Comparison of ENCODE assay signal across 8 cellular contexts in the genomic region with DNA sequence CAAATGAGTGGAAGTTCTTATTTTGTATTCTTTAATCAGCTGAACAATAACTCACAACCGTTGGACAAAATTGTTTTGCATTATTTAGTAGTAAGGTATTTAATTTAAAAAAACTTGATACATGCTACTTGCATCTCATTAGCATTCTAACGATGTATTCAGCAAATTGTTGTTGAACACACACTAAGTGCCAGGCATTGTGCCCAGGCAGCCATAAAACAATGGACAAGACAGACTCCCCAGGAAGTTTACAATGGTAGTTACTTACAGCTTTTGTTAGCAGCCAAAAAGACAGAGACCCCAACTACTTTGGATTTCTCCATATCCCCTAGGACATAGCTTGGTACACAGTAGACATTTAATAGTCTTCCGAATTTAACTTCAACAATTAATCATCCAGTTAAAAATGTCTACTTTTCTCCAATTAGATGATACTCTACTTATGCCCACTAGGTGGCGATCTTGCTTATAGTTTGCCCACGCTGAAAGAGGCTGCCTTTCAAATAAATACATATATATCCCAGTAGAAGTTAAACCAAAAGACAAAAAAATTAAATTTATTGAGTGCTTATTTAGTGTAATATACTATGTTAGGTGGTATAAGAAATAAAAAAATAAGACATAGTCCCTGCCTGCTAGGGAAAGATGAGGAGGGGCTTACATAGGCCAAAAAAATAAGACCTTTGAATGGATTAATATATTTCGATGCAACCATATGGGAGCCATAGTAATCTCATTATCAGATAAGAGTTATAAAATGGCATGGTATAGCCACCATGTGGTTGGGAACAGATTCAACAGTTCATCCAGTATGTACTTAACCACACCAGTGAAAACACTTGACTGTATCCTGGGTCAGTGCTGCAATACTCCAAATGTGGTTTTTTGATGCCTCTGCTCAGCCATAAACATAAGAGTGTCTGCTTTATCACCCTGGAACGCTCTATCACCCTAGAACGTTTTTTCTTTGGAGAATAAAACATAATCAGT. TPM values are rescaled to one million over a fixed set of nuclear protein-coding genes. Genes with fewer than 3 reads are reported as not detected.
DNase-seq lines count a peak whose midpoint lies in the region; ATAC-seq, FAIRE-seq and TF ChIP-seq lines count a peak whose summit lies in the region.

No MANE protein-coding gene starts in this region.

- peaks cover 10% of the 10 kb centered on the region for H3K4me1 Mint-ChIP-seq in activated CD8-positive, alpha-beta T cell treated with anti-CD3 and anti-CD28 coated beads, Interleukin-2, amount 10 ng/mL, durations not matched to agents 7 days and 5 days (ENCODE audit: low read depth)
- no peaks in the 10 kb centered on the region for H3K4me1 Mint-ChIP-seq in stimulated activated effector memory CD8-positive, alpha-beta T cell treated with anti-CD3 and anti-CD28 coated beads, Interleukin-12 subunit alpha, Interleukin-12 subunit beta, amount 100 ng/mL, for 72 hours

- DNase-seq in GM12892 (ENCODE audit: insufficient read length) (no peak), NCI-H2171 treated with DMSO at 0.1 percent for 48 hours (lab: John Stamatoyannopoulos, UW) (peak; percentile 96), hepatic stellate cell (ENCODE audit: low spot score) (peak; percentile 47)
- DNase-seq in activated CD8-positive, alpha-beta T cell treated with anti-CD3 and anti-CD28 coated beads, Interleukin-2, amount 10 ng/mL, durations not matched to agents 7 days and 5 days = peak; percentile 46
- no peak for DNase-seq in stimulated activated effector memory CD8-positive, alpha-beta T cell treated with anti-CD3 and anti-CD28 coated beads, Interleukin-12 subunit alpha, Interleukin-12 subunit beta, amount 100 ng/mL, for 72 hours (ENCODE audit: low spot score in 2 of 2)

- no peak overlapping the region for H3K4me3 Mint-ChIP-seq in activated CD8-positive, alpha-beta T cell treated with anti-CD3 and anti-CD28 coated beads, Interleukin-2, amount 10 ng/mL, durations not matched to agents 7 days and 5 days
- H3K4me3 Mint-ChIP-seq in stimulated activated effector memory CD8-positive, alpha-beta T cell treated with anti-CD3 and anti-CD28 coated beads, Interleukin-12 subunit alpha, Interleukin-12 subunit beta, amount 100 ng/mL, for 72 hours = no peak overlapping the region

- CTCF ChIA-PET in activated CD8-positive, alpha-beta T cell treated with anti-CD3 and anti-CD28 coated beads, Interleukin-2, amount 10 ng/mL, durations not matched to agents 7 days and 5 days (lab: Charles Lee) = interaction anchor here (0.6 to 3.2 kb wide), 6 partner anchors 14 to 650 kb away, joined by 3 to 25 read pairs (median 5); no protein-coding TSS in a partner anchor

- H3K27me3 ChIP-seq in BLaER1 = no peaks in the 10 kb centered on the region

- peaks cover 30% of the 10 kb centered on the region for H3K4me1 ChIP-seq in BLaER1

- no peaks in the 10 kb centered on the region for H3K36me3 Mint-ChIP-seq in activated CD8-positive, alpha-beta T cell treated with anti-CD3 and anti-CD28 coated beads, Interleukin-2, amount 10 ng/mL, durations not matched to agents 7 days and 5 days (ENCODE audit: low read depth)
- no peaks in the 10 kb centered on the region for H3K36me3 Mint-ChIP-seq in stimulated activated effector memory CD8-positive, alpha-beta T cell treated with anti-CD3 and anti-CD28 coated beads, Interleukin-12 subunit alpha, Interleukin-12 subunit beta, amount 100 ng/mL, for 72 hours

- no peaks in the 10 kb centered on the region for H3K9me3 Mint-ChIP-seq in activated CD8-positive, alpha-beta T cell treated with anti-CD3 and anti-CD28 coated beads, Interleukin-2, amount 10 ng/mL, durations not matched to agents 7 days and 5 days (ENCODE audit: insufficient read depth)
- H3K9me3 Mint-ChIP-seq in stimulated activated effector memory CD8-positive, alpha-beta T cell treated with anti-CD3 and anti-CD28 coated beads, Interleukin-12 subunit alpha, Interleukin-12 subunit beta, amount 100 ng/mL, for 72 hours = no peaks in the 10 kb centered on the region

- H3K27me3 Mint-ChIP-seq in activated CD8-positive, alpha-beta T cell treated with anti-CD3 and anti-CD28 coated beads, Interleukin-2, amount 10 ng/mL, durations not matched to agents 7 days and 5 days (ENCODE audit: low read depth) = peaks cover 40% of the 10 kb centered on the region

- H3K27ac Mint-ChIP-seq in activated CD8-positive, alpha-beta T cell treated with anti-CD3 and anti-CD28 coated beads, Interleukin-2, amount 10 ng/mL, durations not matched to agents 7 days and 5 days = no peak overlapping the region
- H3K27ac Mint-ChIP-seq in stimulated activated effector memory CD8-positive, alpha-beta T cell treated with anti-CD3 and anti-CD28 coated beads, Interleukin-12 subunit alpha, Interleukin-12 subunit beta, amount 100 ng/mL, for 72 hours = no peak overlapping the region

- no peaks in the 10 kb centered on the region for H3K9me3 ChIP-seq in BLaER1

- no peak overlapping the region for H3K9ac ChIP-seq in BLaER1

- no peak overlapping the region for H3K4me3 ChIP-seq in BLaER1

- POLR2A ChIA-PET in activated CD8-positive, alpha-beta T cell treated with anti-CD3 and anti-CD28 coated beads, Interleukin-2, amount 10 ng/mL, durations not matched to agents 7 days and 5 days (lab: Charles Lee) = no interaction called here

- H4K20me1 ChIP-seq in BLaER1 = peaks cover 14% of the 10 kb centered on the region

- no peaks in the 10 kb centered on the region for H3K36me3 ChIP-seq in BLaER1

- no peak for ATAC-seq in activated CD8-positive, alpha-beta T cell treated with anti-CD3 and anti-CD28 coated beads, Interleukin-2, amount 10 ng/mL, durations not matched to agents 7 days and 5 days
- ATAC-seq in stimulated activated effector memory CD8-positive, alpha-beta T cell treated with anti-CD3 and anti-CD28 coated beads, Interleukin-12 subunit alpha, Interleukin-12 subunit beta, amount 100 ng/mL, for 72 hours = peak; percentile 42
- ATAC-seq in HG03139 (IDR thresholded peaks at IDR 0.05; ENCODE audit: unreplicated experiment) (no peak), GM21423 (IDR thresholded peaks at IDR 0.05; ENCODE audit: unreplicated experiment) (no peak)

- FAIRE-seq in GM12892 (lab: Jason Lieb, UNC) = peak; percentile 79

- H3K27ac ChIP-seq in BLaER1 = no peak overlapping the region

- TF ChIP-seq POLR2A in GM12892 (IDR thresholded peaks at IDR 0.05; ENCODE audit: low read depth, low read length) = no peak

- peak overlapping the region; percentile 97 for H3K4me2 ChIP-seq in BLaER1

RNA-seq across cellular contexts. Expression of a gene that starts 2.1 kb away (rescaled TPM):
- 2.2 TPM for polyA plus RNA-seq in GM12892 (2012; ENCODE audit: missing spikeins)
- under 1 TPM; 0.11 to 0.39 TPM for total RNA-seq in activated CD8-positive, alpha-beta T cell treated with anti-CD3 and anti-CD28 coated beads, Interleukin-2, amount 10 ng/mL, durations not matched to agents 7 days and 5 days

RNA-seq across cellular contexts. Expression of a gene that starts 46.4 kb away (rescaled TPM):
- 22.2 TPM for polyA plus RNA-seq in GM12892 (2012; ENCODE audit: missing spikeins)
- 10 to 100 TPM; 33.8 to 34.5 TPM for total RNA-seq in activated CD8-positive, alpha-beta T cell treated with anti-CD3 and anti-CD28 coated beads, Interleukin-2, amount 10 ng/mL, durations not matched to agents 7 days and 5 days

Comparison
In these comparisons a context has a peak if more than half of its experiments do, and no peak if none do; other contexts are left out.
1. DNase-seq: peak in NCI-H2171 treated with DMSO at 0.1 percent for 48 hours (single experiment), activated CD8-positive, alpha-beta T cell treated with anti-CD3 and anti-CD28 coated beads, Interleukin-2, amount 10 ng/mL, durations not matched to agents 7 days and 5 days (single experiment) and hepatic stellate cell (single experiment); none in GM12892 (single experiment) and stimulated activated effector memory CD8-positive, alpha-beta T cell treated with anti-CD3 and anti-CD28 coated beads, Interleukin-12 subunit alpha, Interleukin-12 subunit beta, amount 100 ng/mL, for 72 hours (0 of 2).